9 cellular contexts compared by ENCODE assay signal in genomic region chr14:29529418-29529817, GRCh38.
DNase-seq lines count a peak whose midpoint lies in the region; ATAC-seq and TF ChIP-seq lines count a peak whose summit lies in the region.
"Had no signal": no experiment of that assay in that cellular context is flagged by ENCODE, and none has a peak within 500 bp of the region (broad histone marks: within the 10 kb centered on the region; RNA-seq: fewer than 3 reads in every experiment).

No MANE protein-coding gene starts in this region.

- no peak overlapping the region for H3K4me3 ChIP-seq in BE2C (ENCODE audit: low read depth, low read length)
- no peak overlapping the region for H3K4me3 ChIP-seq in SJCRH30
- H3K4me3 ChIP-seq: coronary artery had no signal

- no peaks in the 10 kb centered on the region for H3K4me1 ChIP-seq in BE2C
- no peaks in the 10 kb centered on the region for H3K4me1 ChIP-seq in SJCRH30

- TF ChIP-seq CTCF in BE2C (IDR thresholded peaks at IDR 0.05; ENCODE audit: low read depth, low read length) (peak; percentile 46), GM10248 (IDR thresholded peaks at IDR 0.05; ENCODE audit: control extremely low read depth, extremely low read depth, low read depth, missing control alignments) (no peak)

- CTCF ChIA-PET in GM10248 (lab: Yijun Ruan, JAX): interaction anchor here (0.8 to 1.0 kb wide), 2 partner anchors 772 to 791 kb away, joined by 3 read pairs; no protein-coding TSS in a partner anchor

- H3K36me3 ChIP-seq in BE2C: no peaks in the 10 kb centered on the region
- no peaks in the 10 kb centered on the region for H3K36me3 ChIP-seq in SJCRH30

- H3K9me3 ChIP-seq in BE2C: no peaks in the 10 kb centered on the region
- H3K9me3 ChIP-seq in SJCRH30 (replicated peaks): no peaks in the 10 kb centered on the region

- no peaks in the 10 kb centered on the region for H3K27me3 ChIP-seq in BE2C
- H3K27me3 ChIP-seq in SJCRH30: no peaks in the 10 kb centered on the region

- DNase-seq in BE2C: peak; percentile 10
- peak; percentile 19 to 58 for DNase-seq in SJCRH30
- peak; percentile 19 for DNase-seq in iPS-NIHi7 (ENCODE audit: extremely low spot score)
- no peak for DNase-seq in GM10248 (ENCODE audit: extremely low spot score)
- no peak for DNase-seq in effector CD4-positive, alpha-beta T cell
- DNase-seq in stimulated activated CD4-positive, alpha-beta T cell treated with anti-CD3 and anti-CD28 coated beads, Interleukin-2, amount 100 ng/mL, for 48 hours: no peak

- peak; percentile 82 for ATAC-seq in GM18502 (IDR thresholded peaks at IDR 0.05; ENCODE audit: poor library complexity, unreplicated experiment)
- ATAC-seq in HG02970 (IDR thresholded peaks at IDR 0.05; ENCODE audit: low FRiP score, unreplicated experiment): no peak

- H3K27ac ChIP-seq in SJCRH30: no peak overlapping the region
- H3K27ac ChIP-seq: coronary artery had no signal

- POLR2A ChIA-PET in GM10248 (lab: Yijun Ruan, JAX): no interaction called here

Comparison
In these comparisons a context has a peak if more than half of its experiments do, and no peak if none do; other contexts are left out.
1. DNase-seq: peak in BE2C (single experiment), SJCRH30 (2 of 2) and iPS-NIHi7 (single experiment); none in GM10248 (single experiment), effector CD4-positive, alpha-beta T cell (single experiment) and stimulated activated CD4-positive, alpha-beta T cell treated with anti-CD3 and anti-CD28 coated beads, Interleukin-2, amount 100 ng/mL, for 48 hours (0 of 2).